28 cellular contexts compared by ENCODE assay signal in the genomic region with DNA sequence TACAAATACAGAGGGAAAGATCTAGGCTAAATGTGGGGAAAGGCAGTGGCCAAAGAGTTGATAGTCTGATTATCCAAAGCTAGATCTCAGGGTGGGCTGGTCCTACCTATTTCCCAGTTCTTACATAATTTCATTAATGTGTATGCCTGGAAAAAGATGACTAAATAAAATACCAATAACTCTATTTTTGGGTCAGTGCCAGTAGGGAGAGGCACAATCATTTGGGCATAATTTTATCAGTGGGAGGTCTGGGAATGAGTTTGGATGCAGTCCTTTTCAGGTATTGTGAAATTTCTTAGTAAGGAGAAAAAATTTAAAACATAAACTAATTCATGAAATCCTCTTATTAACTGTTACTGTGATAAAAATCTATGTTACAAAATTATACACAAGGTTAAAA. TPM values are rescaled to one million over a fixed set of nuclear protein-coding genes. Genes with fewer than 3 reads are reported as not detected.
"Had no signal": no experiment of that assay in that cellular context is flagged by ENCODE, and none has a peak within 500 bp of the region (broad histone marks: within the 10 kb centered on the region; RNA-seq: fewer than 3 reads in every experiment).

No MANE protein-coding gene starts in this region.

- H3K36me3 ChIP-seq: cardiac muscle cell, colonic mucosa, esophagus squamous epithelium, neural progenitor cell, spleen, tibial nerve had no signal

- H3K4me1 ChIP-seq: colonic mucosa had no signal

- H3K9ac ChIP-seq: neural progenitor cell had no signal

- DNase-seq: activated CD4-positive, alpha-beta T cell treated with anti-CD3 and anti-CD28 coated beads for 36 hours; activated CD4-positive, CD25-positive, alpha-beta regulatory T cell; activated CD8-positive, alpha-beta memory T cell treated with anti-CD3 and anti-CD28 coated beads, Interleukin-2, amount 10 ng/mL, durations not matched to agents 7 days and 5 days; activated CD8-positive, alpha-beta T cell treated with anti-CD3 and anti-CD28 coated beads, Interleukin-2, amount 10 ng/mL, durations not matched to agents 7 days and 5 days; activated naive CD4-positive, alpha-beta T cell; activated T-cell treated with anti-CD3 and anti-CD28 coated beads, Interleukin-2, amount 50 U/mL, for 48 hours; anterior cingulate cortex; body of pancreas; cerebellar nuclear complex; colonic mucosa; effector CD8-positive, alpha-beta T cell; esophagus squamous epithelium; head of caudate nucleus; hippocampal formation; left colon; mesendoderm; natural killer cell; right cardiac atrium; stimulated activated naive CD4-positive, alpha-beta T cell treated with Interleukin-2 at 50 U/mL for 16 hours had no signal

- H3K9me3 ChIP-seq: body of pancreas, colonic mucosa, esophagus squamous epithelium had no signal

- H3K4me2 ChIP-seq: neural progenitor cell had no signal

- H2AFZ ChIP-seq: neural progenitor cell had no signal

- H3K27ac ChIP-seq: body of pancreas, cardiac muscle cell, colonic mucosa, epithelial cell of prostate, esophagus squamous epithelium, neural progenitor cell, spleen, tibial nerve had no signal

- H3K27me3 ChIP-seq: body of pancreas, cardiac muscle cell, colonic mucosa, esophagus squamous epithelium, spleen, tibial nerve had no signal

- ATAC-seq: activated CD4-positive, alpha-beta T cell treated with anti-CD3 and anti-CD28 coated beads for 36 hours; activated CD8-positive, alpha-beta memory T cell treated with anti-CD3 and anti-CD28 coated beads, Interleukin-2, amount 10 ng/mL, durations not matched to agents 7 days and 5 days; activated CD8-positive, alpha-beta T cell treated with anti-CD3 and anti-CD28 coated beads, Interleukin-2, amount 10 ng/mL, durations not matched to agents 7 days and 5 days; activated naive CD4-positive, alpha-beta T cell treated with anti-CD3 and anti-CD28 coated beads, Interleukin-2, amount 50 U/mL, for 72 hours; body of pancreas; left colon; natural killer cell; right cardiac atrium had no signal

- H3K4me3 ChIP-seq: body of pancreas, cardiac muscle cell, colonic mucosa, esophagus squamous epithelium, neural progenitor cell, spleen, tibial nerve had no signal

RNA-seq across cellular contexts. Expression of gene CLEC14A, which starts 30.6 kb away (rescaled TPM):
- total RNA-seq: activated CD4-positive, alpha-beta T cell treated with anti-CD3 and anti-CD28 coated beads for 36 hours; activated CD8-positive, alpha-beta memory T cell treated with anti-CD3 and anti-CD28 coated beads, Interleukin-2, amount 10 ng/mL, durations not matched to agents 7 days and 5 days; activated CD8-positive, alpha-beta T cell treated with anti-CD3 and anti-CD28 coated beads, Interleukin-2, amount 10 ng/mL, durations not matched to agents 7 days and 5 days; activated naive CD4-positive, alpha-beta T cell treated with anti-CD3 and anti-CD28 coated beads, Interleukin-2, amount 50 U/mL, for 72 hours; mononuclear cell; natural killer cell; osteoblast; T-helper 2 cell treated with Interferon-gamma antibody and Interleukin-4, amounts not matched to agents 100 ng/mL and 5 ng/mL, for 36 hours had no signal
- polyA plus RNA-seq: cardiac muscle cell had no signal
